In the genomic region with DNA sequence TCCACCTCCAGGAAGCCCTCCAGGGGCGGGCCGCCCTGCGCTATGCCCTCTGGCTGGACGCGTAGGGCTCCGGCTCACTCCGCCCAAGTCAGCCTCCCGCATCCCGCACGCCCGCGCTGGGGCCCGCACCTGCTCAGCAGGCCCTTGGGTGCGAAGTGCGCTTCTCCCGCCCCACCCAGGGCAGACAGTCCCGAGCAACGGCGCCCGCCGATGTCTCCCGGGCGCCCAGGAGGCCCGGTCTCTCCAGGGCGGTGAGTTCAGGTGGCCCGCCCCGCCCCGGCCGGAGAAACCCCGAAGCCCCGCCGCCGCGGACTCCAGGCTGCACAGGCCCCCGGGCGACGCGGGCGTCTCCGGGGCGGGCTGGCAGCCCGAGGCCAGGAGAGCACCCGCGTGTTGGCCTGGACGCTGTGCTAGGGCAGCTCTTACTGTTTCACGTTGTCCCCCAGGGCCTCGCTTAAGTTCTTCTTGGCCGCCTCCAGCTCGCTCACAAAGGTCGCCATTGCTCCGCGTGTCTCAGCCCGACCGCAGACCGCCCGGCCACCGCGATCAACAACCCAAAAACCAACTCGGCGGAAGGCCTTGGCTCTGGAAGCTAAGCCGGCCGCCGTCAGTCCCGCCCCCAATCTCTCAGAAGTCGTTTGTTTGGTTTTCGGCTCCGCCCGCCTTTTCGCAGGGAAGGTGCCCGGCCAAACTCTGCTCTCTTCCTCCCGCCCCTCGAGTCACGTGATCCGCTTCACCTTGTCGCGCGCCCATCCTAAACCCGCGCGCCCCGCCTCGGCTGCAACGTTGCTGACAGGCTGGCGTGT, we compare ENCODE assay signal across 8 cellular contexts. TPM values are rescaled to one million over a fixed set of nuclear protein-coding genes. Genes with fewer than 3 reads are reported as not detected.
DNase-seq lines count a peak whose midpoint lies in the region; ATAC-seq and TF ChIP-seq lines count a peak whose summit lies in the region.

A gene with protein sequence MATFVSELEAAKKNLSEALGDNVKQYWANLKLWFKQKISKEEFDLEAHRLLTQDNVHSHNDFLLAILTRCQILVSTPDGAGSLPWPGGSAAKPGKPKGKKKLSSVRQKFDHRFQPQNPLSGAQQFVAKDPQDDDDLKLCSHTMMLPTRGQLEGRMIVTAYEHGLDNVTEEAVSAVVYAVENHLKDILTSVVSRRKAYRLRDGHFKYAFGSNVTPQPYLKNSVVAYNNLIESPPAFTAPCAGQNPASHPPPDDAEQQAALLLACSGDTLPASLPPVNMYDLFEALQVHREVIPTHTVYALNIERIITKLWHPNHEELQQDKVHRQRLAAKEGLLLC (minus strand): TSS at position 531 of the 806 bp plus-strand sequence. CDS start 31 bp downstream, at position 500.

- H3K4me2 ChIP-seq in fibroblast of lung (ENCODE audit: extremely low read depth, insufficient read depth, low read length), result peak within 1 kb of the TSS; percentile 46

- H3K4me1 Mint-ChIP-seq in activated T-helper 17 cell treated with anti-CD3 and anti-CD28 coated beads, Interleukin-2, amount 50 U/mL, for 72 hours, result peaks cover 19% of the 10 kb centered on the region
- peaks cover 43 to 63% (median 55%) of the 10 kb centered on the region in 7 donors for H3K4me1 Mint-ChIP-seq in naive thymus-derived CD4-positive, alpha-beta T cell
- peaks cover 22 to 24% of the 10 kb centered on the region in 2 donors for H3K4me1 Mint-ChIP-seq in stimulated activated naive B cell treated with anti-CD40 and anti-IgM and Interleukin-4, amounts not matched to agents 10 μg/mL and 1 μg/mL and 100 μg/mL, for 72 hours

- no peaks in the 10 kb centered on the region for H3K27me3 Mint-ChIP-seq in activated T-helper 17 cell treated with anti-CD3 and anti-CD28 coated beads, Interleukin-2, amount 50 U/mL, for 72 hours
- H3K27me3 Mint-ChIP-seq in naive thymus-derived CD4-positive, alpha-beta T cell, result peaks cover 0 to 11% (median 0%) of the 10 kb centered on the region in 5 donors
- no peaks in the 10 kb centered on the region for H3K27me3 Mint-ChIP-seq in stimulated activated naive B cell treated with anti-CD40 and anti-IgM and Interleukin-4, amounts not matched to agents 10 μg/mL and 1 μg/mL and 100 μg/mL, for 72 hours

- peaks cover 14% of the 10 kb centered on the region for H3K36me3 Mint-ChIP-seq in activated T-helper 17 cell treated with anti-CD3 and anti-CD28 coated beads, Interleukin-2, amount 50 U/mL, for 72 hours (ENCODE audit: low read depth)
- peaks cover 0 to 18% (median 3%) of the 10 kb centered on the region in 5 donors for H3K36me3 Mint-ChIP-seq in naive thymus-derived CD4-positive, alpha-beta T cell
- H3K36me3 Mint-ChIP-seq in stimulated activated naive B cell treated with anti-CD40 and anti-IgM and Interleukin-4, amounts not matched to agents 10 μg/mL and 1 μg/mL and 100 μg/mL, for 72 hours, result peaks cover 2 to 10% of the 10 kb centered on the region in 2 donors

- intact Hi-C loops in naive thymus-derived CD4-positive, alpha-beta T cell (cut with micrococcal nuclease), result loop anchor here (1.0 to 5.0 kb wide), 12 partner anchors 34 to 1179 kb away; a partner anchor contains a TSS

- peaks cover 1% of the 10 kb centered on the region for H4K20me1 ChIP-seq in fibroblast of lung (ENCODE audit: control insufficient read depth, extremely low read depth, insufficient read depth, low read length)

- peak; percentile 98 for DNase-seq in EH (ENCODE audit: low read depth)
- DNase-seq in GOT3 (lab: John Stamatoyannopoulos, UW), result peak; percentile 99
- DNase-seq in LNCaP clone FGC (ENCODE audit: low read depth), result peak; percentile 96
- DNase-seq in RWPE1 (ENCODE audit: low spot score), result peak; percentile 94
- peak; percentile 97 to 98 for DNase-seq in fibroblast of lung (ENCODE audit: low read depth in 2 of 2)
- peak; percentile 87 to 97 (median 96) for DNase-seq in naive thymus-derived CD4-positive, alpha-beta T cell
- DNase-seq in stimulated activated naive B cell treated with anti-CD40 and anti-IgM and Interleukin-4, amounts not matched to agents 10 μg/mL and 1 μg/mL and 100 μg/mL, for 72 hours, result peak; percentile 98

- no peaks in the 10 kb centered on the region for H3K9me3 Mint-ChIP-seq in activated T-helper 17 cell treated with anti-CD3 and anti-CD28 coated beads, Interleukin-2, amount 50 U/mL, for 72 hours
- peaks cover 0 to 3% (median 0%) of the 10 kb centered on the region in 11 donors for H3K9me3 Mint-ChIP-seq in naive thymus-derived CD4-positive, alpha-beta T cell
- H3K9me3 Mint-ChIP-seq in stimulated activated naive B cell treated with anti-CD40 and anti-IgM and Interleukin-4, amounts not matched to agents 10 μg/mL and 1 μg/mL and 100 μg/mL, for 72 hours, result peaks cover 0 to 3% of the 10 kb centered on the region in 2 donors

- ATAC-seq in activated T-helper 17 cell treated with anti-CD3 and anti-CD28 coated beads, Interleukin-2, amount 50 U/mL, for 72 hours (replicated peaks), result peak; percentile 93
- ATAC-seq in naive thymus-derived CD4-positive, alpha-beta T cell, result peak; percentile 95
- ATAC-seq in stimulated activated naive B cell treated with anti-CD40 and anti-IgM and Interleukin-4, amounts not matched to agents 10 μg/mL and 1 μg/mL and 100 μg/mL, for 72 hours (replicated peaks), result peak; percentile 89 to 93

- no peaks in the 10 kb centered on the region for H3K9me3 ChIP-seq in fibroblast of lung (ENCODE audit: control insufficient read depth, insufficient read depth, low read depth, low read length)
- H3K9me3 ChIP-seq in naive thymus-derived CD4-positive, alpha-beta T cell (ENCODE audit: control insufficient read depth in 2 of 3, low read length in 3 of 3), result no peaks in the 10 kb centered on the region

- peak within 1 kb of the TSS; percentile 78 for H2AFZ ChIP-seq in fibroblast of lung (ENCODE audit: low read length)

- H3K4me1 ChIP-seq in fibroblast of lung (ENCODE audit: control insufficient read depth, extremely low read depth, insufficient read depth, low read length), result no peaks in the 10 kb centered on the region
- H3K4me1 ChIP-seq in naive thymus-derived CD4-positive, alpha-beta T cell (ENCODE audit: control insufficient read depth in 2 of 2, insufficient read depth in 2 of 2, low read length in 2 of 2), result peaks cover 10 to 12% of the 10 kb centered on the region in 2 donors

- peak within 1 kb of the TSS; percentile 85 for H3K4me3 Mint-ChIP-seq in activated T-helper 17 cell treated with anti-CD3 and anti-CD28 coated beads, Interleukin-2, amount 50 U/mL, for 72 hours
- H3K4me3 Mint-ChIP-seq in naive thymus-derived CD4-positive, alpha-beta T cell, result peak within 1 kb of the TSS; percentile 93 to 100 (median 96)
- H3K4me3 Mint-ChIP-seq in stimulated activated naive B cell treated with anti-CD40 and anti-IgM and Interleukin-4, amounts not matched to agents 10 μg/mL and 1 μg/mL and 100 μg/mL, for 72 hours, result peak within 1 kb of the TSS; percentile 85 to 95

- H3K27me3 ChIP-seq in fibroblast of lung (ENCODE audit: control insufficient read depth, insufficient read depth, low read length), result no peaks in the 10 kb centered on the region
- no peaks in the 10 kb centered on the region for H3K27me3 ChIP-seq in naive thymus-derived CD4-positive, alpha-beta T cell (ENCODE audit: control insufficient read depth in 2 of 2, insufficient read depth in 2 of 2, low read length in 2 of 2)

- POLR2A ChIA-PET in RWPE1 (lab: Yijun Ruan, JAX; ENCODE audit: low non-redundant PET), result interaction anchor here (0.8 kb wide), 1 partner anchor 11 kb away, joined by 8 read pairs; no protein-coding TSS in a partner anchor
- POLR2A ChIA-PET in naive thymus-derived CD4-positive, alpha-beta T cell (lab: Charles Lee), result interaction anchor here (0.7 to 2.4 kb wide), 9 partner anchors 29 to 1060 kb away, joined by 3 to 18 read pairs (median 6); a partner anchor contains a TSS

- peaks cover 2% of the 10 kb centered on the region for H3K36me3 ChIP-seq in fibroblast of lung (ENCODE audit: control insufficient read depth, insufficient read depth, low read length)
- no peaks in the 10 kb centered on the region for H3K36me3 ChIP-seq in naive thymus-derived CD4-positive, alpha-beta T cell (ENCODE audit: control insufficient read depth in 2 of 3, insufficient read depth in 3 of 3, low read length in 3 of 3)

- peak; percentile 25; the same call in 1 of the 2 replicates for TF ChIP-seq CTCF in LNCaP clone FGC (IDR thresholded peaks at IDR 0.05; ENCODE audit: control insufficient read depth, extremely low read depth, insufficient read depth)
- TF ChIP-seq CTCF in RWPE1 (conservative IDR thresholded peaks at IDR 0.05; ENCODE audit: low read depth), result no peak
- no peak for TF ChIP-seq CTCF in fibroblast of lung (conservative IDR thresholded peaks at IDR 0.05 in 1 of 2, IDR thresholded peaks at IDR 0.05 in 1 of 2; ENCODE audit: low read depth in 1 of 2, low read length in 2 of 2)

- peak within 1 kb of the TSS; percentile 77 for H3K9ac ChIP-seq in fibroblast of lung (ENCODE audit: insufficient read depth, low read length)

- peak within 1 kb of the TSS; percentile 89 for H3K27ac Mint-ChIP-seq in activated T-helper 17 cell treated with anti-CD3 and anti-CD28 coated beads, Interleukin-2, amount 50 U/mL, for 72 hours
- H3K27ac Mint-ChIP-seq in naive thymus-derived CD4-positive, alpha-beta T cell, result peak within 1 kb of the TSS; percentile 75 to 99 (median 98)
- H3K27ac Mint-ChIP-seq in stimulated activated naive B cell treated with anti-CD40 and anti-IgM and Interleukin-4, amounts not matched to agents 10 μg/mL and 1 μg/mL and 100 μg/mL, for 72 hours, result peak within 1 kb of the TSS; percentile 99

- CTCF ChIA-PET in RWPE1 (lab: Yijun Ruan, JAX), result interaction anchor here (1.5 to 1.7 kb wide), 2 partner anchors 34 to 181 kb away, joined by 4 to 6 read pairs; no protein-coding TSS in a partner anchor
- CTCF ChIA-PET in naive thymus-derived CD4-positive, alpha-beta T cell (lab: Charles Lee), result interaction anchor here (0.9 kb wide), 1 partner anchor 345 kb away, joined by 3 read pairs; a partner anchor contains a TSS

- peak within 1 kb of the TSS; percentile 61 for H3K4me3 ChIP-seq in LNCaP clone FGC (ENCODE audit: low read depth, low read length)
- H3K4me3 ChIP-seq in fibroblast of lung (replicated peaks in 1 of 4; ENCODE audit: control extremely low read depth in 1 of 4, insufficient read depth in 1 of 4, low read depth in 3 of 4, low read length in 4 of 4), result peak within 1 kb of the TSS; percentile 66 to 93 (median 72)
- H3K4me3 ChIP-seq in naive thymus-derived CD4-positive, alpha-beta T cell (ENCODE audit: low read length), result peak within 1 kb of the TSS; percentile 64

- H3K27ac ChIP-seq in RWPE1, result peak within 1 kb of the TSS; percentile 91
- peak within 1 kb of the TSS; percentile 77 for H3K27ac ChIP-seq in fibroblast of lung (ENCODE audit: insufficient read depth, low read length)
- H3K27ac ChIP-seq in naive thymus-derived CD4-positive, alpha-beta T cell (ENCODE audit: low read depth, low read length), result peak within 1 kb of the TSS; percentile 83

- H3K79me2 ChIP-seq in fibroblast of lung (ENCODE audit: control insufficient read depth, insufficient read depth, low read length), result peaks cover 21% of the 10 kb centered on the region

RNA-seq across cellular contexts. Expression of the gene that starts here (rescaled TPM):
- total RNA-seq in activated T-helper 17 cell treated with anti-CD3 and anti-CD28 coated beads, Interleukin-2, amount 50 U/mL, for 72 hours, result 10 to 100 TPM; 10.5 to 11.1 TPM
- total RNA-seq in fibroblast of lung, result 10.5 and 12.9 TPM in 2 replicates
- polyA plus RNA-seq in fibroblast of lung, result 12.7 and 13.2 TPM in 2 replicates
- 6.0 and 6.4 TPM in 2 replicates for polyA plus RNA-seq in fibroblast of lung (2012)
- 3.0 and 4.3 TPM in 2 replicates for polyA minus RNA-seq in fibroblast of lung (ENCODE audit: low replicate concordance)
- total RNA-seq in naive thymus-derived CD4-positive, alpha-beta T cell, result 10 to 100 TPM in 4 of 5 experiments, 1 to 10 TPM in 1; 9.4 to 16.2 (median 15.6) TPM
- 10 to 100 TPM; 17.9 to 23.1 TPM for polyA plus RNA-seq in naive thymus-derived CD4-positive, alpha-beta T cell

Comparison
In these comparisons a context has a peak if more than half of its experiments do, and no peak if none do; other contexts are left out.
1. Peak in every context shown above with its lines: DNase-seq, ATAC-seq, H3K4me3 ChIP-seq and H3K27ac ChIP-seq.